ENCODE assay signal across 16 cellular contexts in the genomic region with DNA sequence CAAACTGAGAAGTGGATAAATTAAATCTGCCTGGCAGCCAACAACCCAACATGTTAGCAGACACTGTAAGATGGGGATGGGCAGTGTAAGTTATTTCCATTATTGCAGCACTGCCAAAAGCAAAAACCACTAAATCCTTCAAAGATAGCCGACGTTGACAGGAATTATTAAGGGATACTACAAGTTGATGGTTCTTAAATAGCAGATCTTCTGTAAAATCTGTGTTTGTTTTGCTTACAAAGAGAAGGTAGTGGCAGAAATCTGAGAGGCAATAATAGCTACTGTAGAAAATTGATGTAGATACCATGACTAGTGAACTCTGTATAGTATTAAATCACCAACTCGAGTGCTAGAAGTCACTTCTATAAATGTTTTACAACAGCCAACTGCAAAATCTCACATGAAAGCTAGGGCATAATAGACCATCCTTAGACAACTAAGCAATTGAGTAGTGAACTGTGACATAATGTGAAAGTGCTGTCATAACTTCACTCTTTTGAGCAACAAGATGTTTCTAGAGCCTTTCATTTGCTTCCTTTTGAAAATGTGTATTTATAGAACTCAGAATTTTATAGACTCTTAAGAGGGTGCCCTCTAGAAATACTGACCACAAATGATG.
A peak's percentile ranks its signal among the peaks of the same experiment; 100 is the strongest.
DNase-seq lines count a peak whose midpoint lies in the region; ATAC-seq, FAIRE-seq and TF ChIP-seq lines count a peak whose summit lies in the region.
"Had no signal": no experiment of that assay in that cellular context is flagged by ENCODE, and none has a peak within 500 bp of the region (broad histone marks: within the 10 kb centered on the region; RNA-seq: fewer than 3 reads in every experiment).

No MANE protein-coding gene starts in this region.

- no peak for TF ChIP-seq EP300 in GM12878 (IDR thresholded peaks at IDR 0.05; ENCODE audit: borderline replicate concordance in 1 of 2, control insufficient read depth in 1 of 2, low read depth in 2 of 2, low read length in 2 of 2)

- TF ChIP-seq CTCF in GM12878 (IDR thresholded peaks at IDR 0.05 in 2 of 3, conservative IDR thresholded peaks at IDR 0.05 in 1 of 3; ENCODE audit: control insufficient read depth in 2 of 3, extremely low read depth in 1 of 3, insufficient read depth in 1 of 3, low read depth in 3 of 3, low read length in 3 of 3) (no peak), psoas muscle (IDR thresholded peaks at IDR 0.05) (no peak)

- peak; percentile 71 for ATAC-seq in GM21619 (IDR thresholded peaks at IDR 0.05; ENCODE audit: unreplicated experiment)
- peak; percentile 78 for ATAC-seq in HG03378 (IDR thresholded peaks at IDR 0.05; ENCODE audit: unreplicated experiment)
- peak; percentile 68 for ATAC-seq in GM12878
- no peak for ATAC-seq in psoas muscle
- ATAC-seq in activated CD4-positive, CD25-positive, alpha-beta regulatory T cell treated with anti-CD3 and anti-CD28 coated beads, Interleukin-2, amount 50 U/mL, for 24 hours, result no peak
- no peak for ATAC-seq in GM21367 (IDR thresholded peaks at IDR 0.05; ENCODE audit: unreplicated experiment)
- ATAC-seq: activated CD4-positive, alpha-beta T cell treated with anti-CD3 and anti-CD28 coated beads for 36 hours; activated T-cell treated with anti-CD3 and anti-CD28 coated beads, Interleukin-2, amount 50 U/mL, for 72 hours had no signal

- H3K9ac ChIP-seq in GM12878 (ENCODE audit: control insufficient read depth, insufficient read depth, low read length), result no peak overlapping the region
- H3K9ac ChIP-seq: neural progenitor cell had no signal

- no peak for FAIRE-seq in GM12878 (lab: Jason Lieb, UNC)

- H4K20me1 ChIP-seq in GM12878 (ENCODE audit: control insufficient read depth, insufficient read depth), result no peaks in the 10 kb centered on the region

- POLR2A ChIA-PET in GM12878 (lab: Charles Lee), result no interaction called here

- H3K4me2 ChIP-seq in GM12878 (ENCODE audit: control insufficient read depth, insufficient read depth), result no peak overlapping the region
- H3K4me2 ChIP-seq: neural progenitor cell had no signal

- H3K36me3 ChIP-seq in GM12878 (ENCODE audit: control insufficient read depth in 2 of 2, insufficient read depth in 2 of 2, low read length in 1 of 2), result no peaks in the 10 kb centered on the region; a peak in 1 of 4 replicates
- no peaks in the 10 kb centered on the region for H3K36me3 ChIP-seq in psoas muscle (ENCODE audit: insufficient read depth in 1 of 2, low read depth in 1 of 2)
- H3K36me3 ChIP-seq: neural progenitor cell, suprapubic skin had no signal

- no TSS peak for BruUV-seq in GM12878 (replicated peaks; lab: Mats Ljungman, UMichigan)

- no peaks in the 10 kb centered on the region for H3K79me2 ChIP-seq in GM12878 (ENCODE audit: control insufficient read depth, insufficient read depth, low read length)

- H3K9me3 ChIP-seq in GM12878 (replicated peaks; ENCODE audit: control insufficient read depth, insufficient read depth, low read length), result peaks cover 34% of the 10 kb centered on the region
- H3K9me3 ChIP-seq in psoas muscle, result no peaks in the 10 kb centered on the region
- H3K9me3 ChIP-seq: suprapubic skin had no signal

- TF ChIP-seq RAD21 in GM12878 (IDR thresholded peaks at IDR 0.05; ENCODE audit: insufficient read depth, low read depth, low read length), result no peak

- H3K4me1 ChIP-seq in GM12878 (ENCODE audit: control insufficient read depth, insufficient read depth, low read length), result 0 out of 2 replicates have a peak, but pooled peaks cover 4% of the 10 kb centered on the region
- peaks cover 19% of the 10 kb centered on the region for H3K4me1 ChIP-seq in psoas muscle
- H3K4me1 ChIP-seq: suprapubic skin had no signal

- no peak for TF ChIP-seq POLR2A in GM12878 (IDR thresholded peaks at IDR 0.05; ENCODE audit: low read depth, low read length)

- in situ Hi-C loops in GM12878 (cut with MboI), result no loop called here

- 64% methylated on average over 3 of the region's 3 CpGs for WGBS in GM12878 (ENCODE audit: insufficient coverage, insufficient replicate concordance, low lambda C conversion rate, missing lambda C conversion rate)
- 14 to 35% (median 26%) methylated on average over 3 of the region's 3 CpGs for WGBS in psoas muscle, 3 donors

- SMC1A ChIA-PET in GM12878 (lab: Charles Lee; ENCODE audit: uncharacterized antibody, unreplicated experiment), result interaction anchor here (0.7 to 2.5 kb wide), 5 partner anchors 13 to 309 kb away, joined by 3 to 6 read pairs (median 3); no protein-coding TSS in a partner anchor

- intact Hi-C loops in GM12878 (cut with micrococcal nuclease; ENCODE audit: unreplicated experiment) (no loop called here), psoas muscle (cut with DNase I) (loop anchor here in 1 of 2 donors (10.0 kb wide), 1 partner anchor 157 kb away; no protein-coding TSS in a partner anchor)

- H3K27me3 ChIP-seq in GM12878 (replicated peaks in 1 of 2; ENCODE audit: control insufficient read depth in 2 of 2, insufficient read depth in 2 of 2, low read length in 1 of 2), result no peaks in the 10 kb centered on the region
- no peaks in the 10 kb centered on the region for H3K27me3 ChIP-seq in psoas muscle (ENCODE audit: insufficient read depth in 3 of 3, low read length in 2 of 3)
- H3K27me3 ChIP-seq: neural progenitor cell, suprapubic skin had no signal

- H2AFZ ChIP-seq in GM12878 (ENCODE audit: control insufficient read depth, low read depth, low read length), result no peak overlapping the region
- H2AFZ ChIP-seq: neural progenitor cell had no signal

- H3K27ac ChIP-seq in GM12878 (ENCODE audit: control insufficient read depth, insufficient read depth), result no peak overlapping the region
- peak overlapping the region; percentile 1 for H3K27ac ChIP-seq in psoas muscle
- H3K27ac ChIP-seq: neural progenitor cell, suprapubic skin had no signal

- CTCF ChIA-PET in GM12878 (lab: Yijun Ruan, JAX), result no interaction called here

- RAD21 ChIA-PET in GM12878 (lab: Charles Lee; ENCODE audit: unreplicated experiment), result no interaction called here

- H3K4me3 ChIP-seq in GM12878 (no peak overlapping the region), psoas muscle (no peak overlapping the region)
- H3K4me3 ChIP-seq: neural progenitor cell, suprapubic skin had no signal

- DNase-seq in GM12878 (ENCODE audit: low read depth, low spot score) (no peak), psoas muscle (no peak), KG1 (lab: John Stamatoyannopoulos, UW) (no peak)
- DNase-seq: activated CD4-positive, alpha-beta T cell treated with anti-CD3 and anti-CD28 coated beads for 36 hours; activated T-cell treated with anti-CD3 and anti-CD28 coated beads, Interleukin-2, amount 50 U/mL, for 72 hours; aorta; CD4-positive, CD25-positive, alpha-beta regulatory T cell; GF-D8; left cardiac atrium; NCI-H2029 had no signal

TF ChIP-seq in GM12878, 131 proteins besides CTCF, POLR2A, EP300 and RAD21:
- no peak for TF ChIP-seq RCOR1 (conservative IDR thresholded peaks at IDR 0.05; ENCODE audit: low read depth, low read length)
- 0 out of 2 replicates have a peak, but pooled peaks have one; percentile 8 for TF ChIP-seq JUNB (IDR thresholded peaks at IDR 0.05)
- TF ChIP-seq, protein P1, sequence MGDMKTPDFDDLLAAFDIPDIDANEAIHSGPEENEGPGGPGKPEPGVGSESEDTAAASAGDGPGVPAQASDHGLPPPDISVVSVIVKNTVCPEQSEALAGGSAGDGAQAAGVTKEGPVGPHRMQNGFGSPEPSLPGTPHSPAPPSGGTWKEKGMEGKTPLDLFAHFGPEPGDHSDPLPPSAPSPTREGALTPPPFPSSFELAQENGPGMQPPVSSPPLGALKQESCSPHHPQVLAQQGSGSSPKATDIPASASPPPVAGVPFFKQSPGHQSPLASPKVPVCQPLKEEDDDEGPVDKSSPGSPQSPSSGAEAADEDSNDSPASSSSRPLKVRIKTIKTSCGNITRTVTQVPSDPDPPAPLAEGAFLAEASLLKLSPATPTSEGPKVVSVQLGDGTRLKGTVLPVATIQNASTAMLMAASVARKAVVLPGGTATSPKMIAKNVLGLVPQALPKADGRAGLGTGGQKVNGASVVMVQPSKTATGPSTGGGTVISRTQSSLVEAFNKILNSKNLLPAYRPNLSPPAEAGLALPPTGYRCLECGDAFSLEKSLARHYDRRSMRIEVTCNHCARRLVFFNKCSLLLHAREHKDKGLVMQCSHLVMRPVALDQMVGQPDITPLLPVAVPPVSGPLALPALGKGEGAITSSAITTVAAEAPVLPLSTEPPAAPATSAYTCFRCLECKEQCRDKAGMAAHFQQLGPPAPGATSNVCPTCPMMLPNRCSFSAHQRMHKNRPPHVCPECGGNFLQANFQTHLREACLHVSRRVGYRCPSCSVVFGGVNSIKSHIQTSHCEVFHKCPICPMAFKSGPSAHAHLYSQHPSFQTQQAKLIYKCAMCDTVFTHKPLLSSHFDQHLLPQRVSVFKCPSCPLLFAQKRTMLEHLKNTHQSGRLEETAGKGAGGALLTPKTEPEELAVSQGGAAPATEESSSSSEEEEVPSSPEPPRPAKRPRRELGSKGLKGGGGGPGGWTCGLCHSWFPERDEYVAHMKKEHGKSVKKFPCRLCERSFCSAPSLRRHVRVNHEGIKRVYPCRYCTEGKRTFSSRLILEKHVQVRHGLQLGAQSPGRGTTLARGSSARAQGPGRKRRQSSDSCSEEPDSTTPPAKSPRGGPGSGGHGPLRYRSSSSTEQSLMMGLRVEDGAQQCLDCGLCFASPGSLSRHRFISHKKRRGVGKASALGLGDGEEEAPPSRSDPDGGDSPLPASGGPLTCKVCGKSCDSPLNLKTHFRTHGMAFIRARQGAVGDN (IDR thresholded peaks at IDR 0.05), result no peak

Comparison
In these comparisons a context has a peak if more than half of its experiments do, and no peak if none do; other contexts are left out.
1. ATAC-seq: peak in GM21619 (single experiment), HG03378 (single experiment) and GM12878 (single experiment); none in psoas muscle (0 of 4), activated CD4-positive, CD25-positive, alpha-beta regulatory T cell treated with anti-CD3 and anti-CD28 coated beads, Interleukin-2, amount 50 U/mL, for 24 hours (0 of 2) and GM21367 (single experiment).